8 cellular contexts compared by ENCODE assay signal in the genomic region with DNA sequence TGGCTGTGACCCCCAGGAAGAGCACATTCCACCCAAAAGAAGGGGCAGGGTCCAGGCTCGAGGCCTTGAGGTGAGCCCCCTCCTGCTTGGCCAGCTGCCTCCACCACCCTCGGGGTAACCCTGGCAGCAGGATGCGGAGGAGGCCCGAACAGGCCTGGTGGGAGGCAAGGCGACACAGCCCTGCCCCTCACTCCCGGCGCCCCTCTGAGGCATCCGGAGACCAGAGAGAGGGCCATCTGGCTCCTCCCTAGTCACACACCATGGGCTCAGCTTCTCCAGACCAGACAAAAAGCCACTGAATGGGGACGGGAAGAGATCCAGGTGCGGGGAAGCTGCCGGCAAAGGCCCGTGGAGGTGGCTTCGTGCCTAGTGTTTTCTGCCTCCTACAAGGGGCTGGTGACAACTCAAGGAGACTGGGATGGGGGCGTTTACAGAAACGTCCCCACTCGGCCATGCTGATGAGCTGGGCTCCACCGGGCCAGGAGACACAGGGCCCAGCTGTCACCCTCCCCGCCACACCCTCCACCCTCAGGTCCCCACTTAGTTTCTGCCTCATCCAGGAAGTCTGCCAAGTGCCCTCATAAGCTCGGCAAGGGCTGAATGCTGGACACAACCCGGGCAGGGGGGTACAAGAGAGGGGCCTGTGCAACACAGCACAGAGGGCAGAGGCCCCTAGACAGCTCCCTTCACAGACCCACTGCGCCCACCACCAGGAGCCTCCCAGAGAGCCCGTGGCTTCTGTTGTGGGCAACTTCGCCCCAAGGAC. TPM values are rescaled to one million over a fixed set of nuclear protein-coding genes. Genes with fewer than 3 reads are reported as not detected.
DNase-seq lines count a peak whose midpoint lies in the region; ATAC-seq, FAIRE-seq and TF ChIP-seq lines count a peak whose summit lies in the region.

No MANE protein-coding gene starts in this region.

- peak overlapping the region; percentile 99 for H3K4me2 ChIP-seq in smooth muscle cell

- H3K4me1 ChIP-seq in smooth muscle cell (ENCODE audit: low read depth), result peaks cover 16% of the 10 kb centered on the region

- peaks cover 1% of the 10 kb centered on the region for H3K4me1 Mint-ChIP-seq in activated CD4-positive, alpha-beta T cell treated with anti-CD3 and anti-CD28 coated beads, Interleukin-2, amount 10 ng/mL, durations not matched to agents 7 days and 5 days

- H3F3A ChIP-seq in smooth muscle cell (ENCODE audit: low read depth), result peaks cover 6% of the 10 kb centered on the region

- no peak for ATAC-seq in GM21723 (IDR thresholded peaks at IDR 0.05; ENCODE audit: unreplicated experiment)

- no peaks in the 10 kb centered on the region for H3K36me3 Mint-ChIP-seq in activated CD4-positive, alpha-beta T cell treated with anti-CD3 and anti-CD28 coated beads, Interleukin-2, amount 10 ng/mL, durations not matched to agents 7 days and 5 days (ENCODE audit: low read depth)

- peak overlapping the region; percentile 21 for H3K9ac ChIP-seq in smooth muscle cell (ENCODE audit: low read depth)

- CTCF ChIA-PET in activated CD4-positive, alpha-beta T cell treated with anti-CD3 and anti-CD28 coated beads, Interleukin-2, amount 10 ng/mL, durations not matched to agents 7 days and 5 days (lab: Charles Lee), result interaction anchor here (0.8 to 1.4 kb wide), 4 partner anchors 37 to 85 kb away, joined by 3 to 4 read pairs (median 3); no protein-coding TSS in a partner anchor

- no peak overlapping the region for H2AFZ ChIP-seq in smooth muscle cell (ENCODE audit: low read depth)

- no peak overlapping the region for H3K4me3 Mint-ChIP-seq in activated CD4-positive, alpha-beta T cell treated with anti-CD3 and anti-CD28 coated beads, Interleukin-2, amount 10 ng/mL, durations not matched to agents 7 days and 5 days

- POLR2A ChIA-PET in activated CD4-positive, alpha-beta T cell treated with anti-CD3 and anti-CD28 coated beads, Interleukin-2, amount 10 ng/mL, durations not matched to agents 7 days and 5 days (lab: Charles Lee), result no interaction called here

- H4K20me1 ChIP-seq in smooth muscle cell (ENCODE audit: low read depth), result peaks cover 96% of the 10 kb centered on the region

- H3K36me3 ChIP-seq in H7 (replicated peaks; ENCODE audit: control insufficient read depth, insufficient read depth, low read length) (no peaks in the 10 kb centered on the region), smooth muscle cell (ENCODE audit: low read depth) (no peaks in the 10 kb centered on the region)

- peak; percentile 75 for DNase-seq in H7
- peak; percentile 16 for DNase-seq in inferior parietal cortex (ENCODE audit: extremely low spot score)
- no peak for DNase-seq in smooth muscle cell (lab: John Stamatoyannopoulos, UW; ENCODE audit: unreplicated experiment)
- DNase-seq in HTR-8/SVneo (ENCODE audit: insufficient read length, low spot score), result no peak
- no peak for DNase-seq in KG1 (lab: John Stamatoyannopoulos, UW)
- DNase-seq in activated CD4-positive, alpha-beta T cell treated with anti-CD3 and anti-CD28 coated beads, Interleukin-2, amount 10 ng/mL, durations not matched to agents 7 days and 5 days, result no peak

- H3K27me3 ChIP-seq in H7 (ENCODE audit: control insufficient read depth, insufficient read depth, low read length) (no peaks in the 10 kb centered on the region), smooth muscle cell (ENCODE audit: low read depth) (no peaks in the 10 kb centered on the region)

- H3K27ac Mint-ChIP-seq in activated CD4-positive, alpha-beta T cell treated with anti-CD3 and anti-CD28 coated beads, Interleukin-2, amount 10 ng/mL, durations not matched to agents 7 days and 5 days, result no peak overlapping the region

- peaks cover 4% of the 10 kb centered on the region for H3K27me3 Mint-ChIP-seq in activated CD4-positive, alpha-beta T cell treated with anti-CD3 and anti-CD28 coated beads, Interleukin-2, amount 10 ng/mL, durations not matched to agents 7 days and 5 days

- H3K9me3 Mint-ChIP-seq in activated CD4-positive, alpha-beta T cell treated with anti-CD3 and anti-CD28 coated beads, Interleukin-2, amount 10 ng/mL, durations not matched to agents 7 days and 5 days, result no peaks in the 10 kb centered on the region

- H3K79me2 ChIP-seq in smooth muscle cell (ENCODE audit: low read depth), result peaks cover 62% of the 10 kb centered on the region

- WGBS in smooth muscle cell (ENCODE audit: low lambda C conversion rate), result 30% methylated on average over 23 of the region's 23 CpGs

- no peak overlapping the region for H3K4me3 ChIP-seq in H7 (ENCODE audit: insufficient read depth, low read depth, low read length)
- H3K4me3 ChIP-seq in smooth muscle cell, result peak overlapping the region; percentile 84

- peak overlapping the region; percentile 93 for H3K27ac ChIP-seq in angular gyrus (ENCODE audit: low read depth, low read length)
- H3K27ac ChIP-seq in smooth muscle cell (ENCODE audit: low read depth), result peak overlapping the region; percentile 86

- FAIRE-seq in HTR-8/SVneo (lab: Jason Lieb, UNC), result no peak

- H3K9me3 ChIP-seq in smooth muscle cell (replicated peaks; ENCODE audit: low read depth), result no peaks in the 10 kb centered on the region

- TF ChIP-seq CTCF in smooth muscle cell (IDR thresholded peaks at IDR 0.05; ENCODE audit: borderline replicate concordance, insufficient read depth, poor library complexity, severe bottlenecking), result no peak

RNA-seq across cellular contexts. Expression of gene NACC2, which starts 41.9 kb away (rescaled TPM):
- total RNA-seq in H7 (2014; rRNA removed; shearing (Covaris generic)), result 16.6 and 19.3 TPM in 2 replicates
- total RNA-seq in smooth muscle cell, result 6.9 and 8.8 TPM in 2 replicates
- polyA plus RNA-seq in smooth muscle cell, result 5.4 and 6.7 TPM in 2 replicates
- 1 to 10 TPM; 4.1 to 4.4 TPM for total RNA-seq in activated CD4-positive, alpha-beta T cell treated with anti-CD3 and anti-CD28 coated beads, Interleukin-2, amount 10 ng/mL, durations not matched to agents 7 days and 5 days

Comparison
In these comparisons a context has a peak if more than half of its experiments do, and no peak if none do; other contexts are left out.
1. DNase-seq: peak in H7 (single experiment) and inferior parietal cortex (single experiment); none in smooth muscle cell (single experiment), HTR-8/SVneo (single experiment), KG1 (single experiment) and activated CD4-positive, alpha-beta T cell treated with anti-CD3 and anti-CD28 coated beads, Interleukin-2, amount 10 ng/mL, durations not matched to agents 7 days and 5 days (single experiment).